2 cellular contexts compared by ENCODE assay signal in genomic region chr13:97196340-97196739, GRCh38.
TF ChIP-seq lines count a peak whose summit lies in the region.

No MANE protein-coding gene starts in this region.

TF ChIP-seq in IMR-90, 13 proteins besides CTCF, POLR2A, EP300 and RAD21:
- TF ChIP-seq CHD1 (IDR thresholded peaks at IDR 0.05; ENCODE audit: low read depth, low read length) (no peak), SMC3 (IDR thresholded peaks at IDR 0.05; ENCODE audit: low read depth, low read length) (no peak), RCOR1 (IDR thresholded peaks at IDR 0.05; ENCODE audit: insufficient replicate concordance, low read length) (no peak), MAZ (IDR thresholded peaks at IDR 0.05; ENCODE audit: borderline replicate concordance, low read depth, low read length) (no peak), RFX5 (IDR thresholded peaks at IDR 0.05; ENCODE audit: low read depth, low read length) (no peak), USF2 (IDR thresholded peaks at IDR 0.05; ENCODE audit: low read depth, low read length) (no peak), NFE2L2 (IDR thresholded peaks at IDR 0.05; ENCODE audit: low read depth, low read length) (no peak), CEBPB (IDR thresholded peaks at IDR 0.05; ENCODE audit: low read depth, low read length) (no peak)

TF ChIP-seq in K562, 482 proteins besides CTCF, POLR2A, EP300 and RAD21:
- TF ChIP-seq SPI1 (IDR thresholded peaks at IDR 0.05; ENCODE audit: borderline replicate concordance, low read depth, low read length) (0 out of 2 replicates have a peak, but pooled peaks have one; percentile 9), ZNF398 (CRISPR knock-in tag; IDR thresholded peaks at IDR 0.05) (no peak), PHF8 (IDR thresholded peaks at IDR 0.05; ENCODE audit: borderline replicate concordance, low read length) (no peak), PTBP1 (IDR thresholded peaks at IDR 0.05; ENCODE audit: low read depth, low read length) (no peak)
